ENCODE assay signal across 10 cellular contexts in genomic region chr11:119771210-119771770, GRCh38.
"Had no signal": no experiment of that assay in that cellular context is flagged by ENCODE, and none has a peak within 500 bp of the region (broad histone marks: within the 10 kb centered on the region; RNA-seq: fewer than 3 reads in every experiment).

No MANE protein-coding gene starts in this region.

- FAIRE-seq: H1, H54, HTR-8/SVneo had no signal

- H2AFZ ChIP-seq: GM23338 had no signal

- H3K4me2 ChIP-seq: GM23338, KMS-11 had no signal

- H3K9ac ChIP-seq: KMS-11 had no signal

- H3K27ac ChIP-seq: KMS-11 had no signal

- H3K4me3 ChIP-seq: GM23338 had no signal

- DNase-seq: H9, HCEC 1CT, HFFc6, IMR-90, KBM-7 had no signal

- ATAC-seq: GM23338 had no signal
